Comparison of ENCODE assay signal across 8 cellular contexts in genomic region chr1:54488831-54489626, GRCh38. TPM values are rescaled to one million over a fixed set of nuclear protein-coding genes. Genes with fewer than 3 reads are reported as not detected.
DNase-seq lines count a peak whose midpoint lies in the region; ATAC-seq and TF ChIP-seq lines count a peak whose summit lies in the region.

No MANE protein-coding gene starts in this region.

- TF ChIP-seq CTCF in astrocyte of the spinal cord (IDR thresholded peaks at IDR 0.05; ENCODE audit: low read depth, low read length) = peak; percentile 75

- ATAC-seq in HG02870 (IDR thresholded peaks at IDR 0.05; ENCODE audit: unreplicated experiment) = no peak

- DNase-seq in EH (ENCODE audit: low read depth) (peak; percentile 73), H7 (peak; percentile 98), NCI-H1105 (lab: John Stamatoyannopoulos, UW) (peak; percentile 66), T1000 (lab: John Stamatoyannopoulos, UW) (peak; percentile 79), astrocyte of the spinal cord (ENCODE audit: low read depth, low spot score) (peak; percentile 81), hypothalamus (lab: John Stamatoyannopoulos, UW) (peak in 50 of 51 donors; percentile 24 to 87 (median 66)), retina (peak; percentile 95)

- in situ Hi-C loops in astrocyte of the spinal cord (cut with HindIII; ENCODE audit: low sequenced_read_pairs) = no loop called here

- no peaks in the 10 kb centered on the region for H3K36me3 ChIP-seq in H7 (replicated peaks; ENCODE audit: control insufficient read depth, insufficient read depth, low read length)

- H3K4me3 ChIP-seq in H7 (ENCODE audit: insufficient read depth, low read depth, low read length) = peak overlapping the region; percentile 51
- H3K4me3 ChIP-seq in astrocyte of the spinal cord (ENCODE audit: low read depth, low read length) = peak overlapping the region; percentile 46

- peaks cover 11% of the 10 kb centered on the region for H3K27me3 ChIP-seq in H7 (ENCODE audit: control insufficient read depth, insufficient read depth, low read length)

RNA-seq across cellular contexts. Expression of gene ACOT11, which starts 59.0 kb away (rescaled TPM):
- 5.0 and 5.4 TPM in 2 replicates for total RNA-seq in H7 (2014; rRNA removed; shearing (Covaris generic))
